In the genomic region with DNA sequence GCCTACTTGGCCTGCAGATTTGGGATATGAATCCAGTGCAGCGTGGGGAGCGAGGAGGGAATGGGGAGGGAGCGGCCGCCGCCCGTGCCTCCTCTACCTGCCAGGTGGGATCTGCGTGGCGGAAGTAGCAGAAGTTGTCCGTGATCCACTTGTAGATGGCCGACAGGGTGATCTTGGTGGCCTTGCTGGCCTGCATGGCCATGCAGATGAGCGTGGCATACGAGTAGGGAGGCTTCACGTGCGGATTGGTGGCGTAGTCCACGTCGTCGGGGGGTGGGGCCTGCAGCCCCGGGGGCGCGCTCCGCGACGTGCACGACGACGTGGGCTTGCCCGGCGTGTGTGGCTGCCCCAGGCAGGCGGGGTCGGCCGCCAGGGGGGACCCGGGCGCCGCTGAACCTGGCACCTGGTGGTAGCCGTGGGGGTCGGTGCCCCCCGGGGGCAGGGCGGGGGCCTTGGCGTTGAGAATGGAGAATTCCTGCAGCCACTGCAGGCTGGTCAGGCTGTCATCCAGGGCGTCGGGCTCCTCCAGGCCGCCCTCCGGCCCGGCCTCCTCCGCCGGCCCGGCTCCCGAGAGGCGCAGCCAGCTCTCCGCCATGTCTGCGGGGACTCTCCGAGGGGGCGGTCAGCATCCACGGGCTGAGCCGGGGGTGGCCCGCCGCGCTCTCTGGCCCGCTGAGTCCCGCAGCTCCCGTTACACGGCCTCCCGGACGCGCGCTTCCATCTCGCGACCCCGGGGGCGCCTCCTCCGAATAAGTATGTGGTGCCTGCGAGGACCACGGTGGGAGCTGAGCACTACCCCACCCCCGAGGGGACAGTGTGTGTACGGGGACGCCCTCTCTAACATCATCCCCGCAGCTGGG, we compare ENCODE assay signal across 8 cellular contexts. TPM values are rescaled to one million over a fixed set of nuclear protein-coding genes. Genes with fewer than 3 reads are reported as not detected.
DNase-seq lines count a peak whose midpoint lies in the region; ATAC-seq and TF ChIP-seq lines count a peak whose summit lies in the region.

No MANE protein-coding gene starts in this region.

- H3K4me3 Mint-ChIP-seq in CD4-positive, alpha-beta memory T cell = peak overlapping the region; percentile 55 to 90 (median 84)
- H3K4me3 Mint-ChIP-seq in chondrocyte (ENCODE audit: unreplicated experiment) = peak overlapping the region; percentile 12
- peak overlapping the region; percentile 62 for H3K4me3 Mint-ChIP-seq in natural killer cell treated with Interleukin-12 subunit alpha and Interleukin-12 subunit beta and Interleukin-15 and Interleukin-18, amount 100 ng/mL, for 72 hours

- peaks cover 30 to 53% (median 39%) of the 10 kb centered on the region in 4 donors for H3K4me1 Mint-ChIP-seq in CD4-positive, alpha-beta memory T cell
- peaks cover 18% of the 10 kb centered on the region for H3K4me1 Mint-ChIP-seq in chondrocyte (ENCODE audit: low read depth)
- peaks cover 32 to 37% of the 10 kb centered on the region in 2 donors for H3K4me1 Mint-ChIP-seq in natural killer cell treated with Interleukin-12 subunit alpha and Interleukin-12 subunit beta and Interleukin-15 and Interleukin-18, amount 100 ng/mL, for 72 hours (ENCODE audit: low read depth in 2 of 2)

- peak overlapping the region in 5 of 7 donors; percentile 46 to 83 (median 75) for H3K27ac Mint-ChIP-seq in CD4-positive, alpha-beta memory T cell
- H3K27ac Mint-ChIP-seq in chondrocyte (ENCODE audit: unreplicated experiment) = no peak overlapping the region
- no peak overlapping the region for H3K27ac Mint-ChIP-seq in natural killer cell treated with Interleukin-12 subunit alpha and Interleukin-12 subunit beta and Interleukin-15 and Interleukin-18, amount 100 ng/mL, for 72 hours

- H3K27ac ChIP-seq in CD4-positive, alpha-beta memory T cell (ENCODE audit: low read depth, low read length) = no peak overlapping the region

- H3K36me3 Mint-ChIP-seq in CD4-positive, alpha-beta memory T cell = no peaks in the 10 kb centered on the region
- no peaks in the 10 kb centered on the region for H3K36me3 Mint-ChIP-seq in chondrocyte (ENCODE audit: low read depth)
- H3K36me3 Mint-ChIP-seq in natural killer cell treated with Interleukin-12 subunit alpha and Interleukin-12 subunit beta and Interleukin-15 and Interleukin-18, amount 100 ng/mL, for 72 hours = no peaks in the 10 kb centered on the region

- CTCF ChIA-PET in CD4-positive, alpha-beta memory T cell (lab: Charles Lee; ENCODE audit: partially characterized antibody) = interaction anchor here (0.8 to 18.1 kb wide), 4 partner anchors 10 to 140 kb away, joined by 3 to 214 read pairs (median 22); no protein-coding TSS in a partner anchor

- no peaks in the 10 kb centered on the region for H3K9me3 Mint-ChIP-seq in CD4-positive, alpha-beta memory T cell
- H3K9me3 Mint-ChIP-seq in chondrocyte (ENCODE audit: low read depth) = no peaks in the 10 kb centered on the region
- no peaks in the 10 kb centered on the region for H3K9me3 Mint-ChIP-seq in natural killer cell treated with Interleukin-12 subunit alpha and Interleukin-12 subunit beta and Interleukin-15 and Interleukin-18, amount 100 ng/mL, for 72 hours

- peaks cover 3% of the 10 kb centered on the region in 2 donors for H3K27me3 Mint-ChIP-seq in CD4-positive, alpha-beta memory T cell
- H3K27me3 Mint-ChIP-seq in chondrocyte (ENCODE audit: low read depth) = peaks cover 12% of the 10 kb centered on the region
- H3K27me3 Mint-ChIP-seq in natural killer cell treated with Interleukin-12 subunit alpha and Interleukin-12 subunit beta and Interleukin-15 and Interleukin-18, amount 100 ng/mL, for 72 hours = peaks cover 0 to 4% of the 10 kb centered on the region in 2 donors

- peak in 3 of 5 donors; percentile 24 to 35 (median 29) for DNase-seq in CD4-positive, alpha-beta memory T cell
- DNase-seq in NCI-H1105 (lab: John Stamatoyannopoulos, UW) (peak; percentile 12), chondrocyte (ENCODE audit: low spot score) (peak; percentile 73), NCI-H1092 treated with DMSO at 0.1 percent for 48 hours (lab: John Stamatoyannopoulos, UW) (no peak), HT-29 (ENCODE audit: low spot score) (no peak)
- DNase-seq in natural killer cell treated with Interleukin-12 subunit alpha and Interleukin-12 subunit beta and Interleukin-15 and Interleukin-18, amount 100 ng/mL, for 72 hours (ENCODE audit: low spot score) = peak; percentile 54

- POLR2A ChIA-PET in CD4-positive, alpha-beta memory T cell (lab: Charles Lee; ENCODE audit: partially characterized antibody) = interaction anchor here (1.0 to 8.1 kb wide), 7 partner anchors 12 to 140 kb away, joined by 3 to 157 read pairs (median 11); partner anchors contain the start of gene UBALD2

- H3K4me3 ChIP-seq in CD4-positive, alpha-beta memory T cell (ENCODE audit: low read length in 2 of 2) = peak overlapping the region in 1 of 2 donors; percentile 48

- peak; percentile 21 to 46 for ATAC-seq in natural killer cell treated with Interleukin-12 subunit alpha and Interleukin-12 subunit beta and Interleukin-15 and Interleukin-18, amount 100 ng/mL, for 72 hours
- ATAC-seq in GM18502 (IDR thresholded peaks at IDR 0.05; ENCODE audit: poor library complexity, unreplicated experiment) = no peak
- no peak for ATAC-seq in GM21786 (IDR thresholded peaks at IDR 0.05; ENCODE audit: unreplicated experiment)

- H3K27me3 ChIP-seq in CD4-positive, alpha-beta memory T cell (ENCODE audit: insufficient read depth, low read length) = peaks cover 4% of the 10 kb centered on the region

- no peak for TF ChIP-seq CTCF in chondrocyte (IDR thresholded peaks at IDR 0.05)

- no peaks in the 10 kb centered on the region for H3K9me3 ChIP-seq in CD4-positive, alpha-beta memory T cell (ENCODE audit: control insufficient read depth in 1 of 2, low read length in 2 of 2)

- peaks cover 59% of the 10 kb centered on the region for H3K4me1 ChIP-seq in CD4-positive, alpha-beta memory T cell (ENCODE audit: insufficient read depth, low read length)

- no peaks in the 10 kb centered on the region for H3K36me3 ChIP-seq in CD4-positive, alpha-beta memory T cell (ENCODE audit: insufficient read depth, low read length)

- intact Hi-C loops in CD4-positive, alpha-beta memory T cell (cut with micrococcal nuclease) = loop anchor here (1.0 kb wide), 1 partner anchor 139 kb away; no protein-coding TSS in a partner anchor

RNA-seq across cellular contexts. Expression of gene FOXJ1, which starts 1.0 kb away (rescaled TPM):
- total RNA-seq in CD4-positive, alpha-beta memory T cell = under 1 TPM; 0.19 to 0.20 TPM
- not detected for polyA plus RNA-seq in CD4-positive, alpha-beta memory T cell
- total RNA-seq in chondrocyte = 0.12 TPM in 1 of 3 replicates, not detected in the others
- total RNA-seq in natural killer cell treated with Interleukin-12 subunit alpha and Interleukin-12 subunit beta and Interleukin-15 and Interleukin-18, amount 100 ng/mL, for 72 hours = under 1 TPM; 0.48 to 0.95 TPM
- 2.0 and 3.4 TPM in 2 replicates for total RNA-seq in HT-29 (2014; rRNA removed; shearing (Covaris generic))

RNA-seq across cellular contexts. Expression of gene EXOC7, which starts 36.4 kb away (rescaled TPM):
- total RNA-seq in CD4-positive, alpha-beta memory T cell = 100 to 1,000 TPM; 183 to 184 TPM
- 10 to 100 TPM; 36.2 to 66.9 TPM for polyA plus RNA-seq in CD4-positive, alpha-beta memory T cell
- total RNA-seq in chondrocyte = 129 to 180 TPM (median 131 TPM) in 3 replicates
- 100 to 1,000 TPM; 134 to 163 TPM for total RNA-seq in natural killer cell treated with Interleukin-12 subunit alpha and Interleukin-12 subunit beta and Interleukin-15 and Interleukin-18, amount 100 ng/mL, for 72 hours
- 97.6 and 99.4 TPM in 2 replicates for total RNA-seq in HT-29 (2014; rRNA removed; shearing (Covaris generic))

Comparison
In these comparisons a context has a peak if more than half of its experiments do, and no peak if none do; other contexts are left out.
1. DNase-seq: peak in CD4-positive, alpha-beta memory T cell (3 of 5), NCI-H1105 (single experiment), chondrocyte (single experiment) and natural killer cell treated with Interleukin-12 subunit alpha and Interleukin-12 subunit beta and Interleukin-15 and Interleukin-18, amount 100 ng/mL, for 72 hours (single experiment); none in NCI-H1092 treated with DMSO at 0.1 percent for 48 hours (single experiment) and HT-29 (single experiment).
2. H3K27ac Mint-ChIP-seq: peak in CD4-positive, alpha-beta memory T cell (5 of 7); none in chondrocyte (single experiment) and natural killer cell treated with Interleukin-12 subunit alpha and Interleukin-12 subunit beta and Interleukin-15 and Interleukin-18, amount 100 ng/mL, for 72 hours (0 of 2).
3. H3K4me3 Mint-ChIP-seq: peak in every context shown above with its lines; median percentile 84 in CD4-positive, alpha-beta memory T cell; 62 in natural killer cell treated with Interleukin-12 subunit alpha and Interleukin-12 subunit beta and Interleukin-15 and Interleukin-18, amount 100 ng/mL, for 72 hours; 12 in chondrocyte.
4. ATAC-seq: peak in natural killer cell treated with Interleukin-12 subunit alpha and Interleukin-12 subunit beta and Interleukin-15 and Interleukin-18, amount 100 ng/mL, for 72 hours (2 of 2); none in GM18502 (single experiment) and GM21786 (single experiment).